ENCODE assay signal across 2 cellular contexts in the genomic region with DNA sequence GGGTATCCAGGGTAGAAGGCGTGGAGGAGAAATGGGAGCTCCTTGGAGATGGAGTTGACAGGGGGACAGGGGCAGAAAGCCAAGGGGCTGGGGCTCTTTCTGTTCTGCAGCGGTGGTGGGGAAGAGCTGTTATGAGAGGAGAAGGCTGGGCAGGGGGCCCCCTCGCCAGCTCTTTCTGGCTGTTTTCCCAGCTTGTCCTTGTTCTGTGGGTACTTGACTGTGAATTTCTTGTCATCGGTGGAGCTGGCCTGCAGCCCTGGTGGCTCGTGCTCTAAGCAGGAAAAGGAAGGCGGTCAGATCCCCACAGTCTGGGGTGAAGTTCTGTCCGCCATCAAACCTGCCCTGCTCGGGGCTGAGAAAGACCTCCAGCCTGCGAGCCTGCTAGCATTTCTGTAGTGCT.
TF ChIP-seq lines count a peak whose summit lies in the region.

No MANE protein-coding gene starts in this region.

TF ChIP-seq in IMR-90, 13 proteins besides CTCF, POLR2A, EP300 and RAD21:
- TF ChIP-seq MAFK (IDR thresholded peaks at IDR 0.05; ENCODE audit: low read depth, low read length) (no peak), RFX5 (IDR thresholded peaks at IDR 0.05; ENCODE audit: low read depth, low read length) (no peak), MAZ (IDR thresholded peaks at IDR 0.05; ENCODE audit: borderline replicate concordance, low read depth, low read length) (no peak), MXI1 (IDR thresholded peaks at IDR 0.05; ENCODE audit: borderline replicate concordance, low read depth, low read length) (no peak), FOS (IDR thresholded peaks at IDR 0.05; ENCODE audit: low read depth, low read length) (no peak), BHLHE40 (IDR thresholded peaks at IDR 0.05; ENCODE audit: low read depth, low read length) (no peak), CHD1 (IDR thresholded peaks at IDR 0.05; ENCODE audit: low read depth, low read length) (no peak), SMC3 (IDR thresholded peaks at IDR 0.05; ENCODE audit: low read depth, low read length) (no peak), NFE2L2 (IDR thresholded peaks at IDR 0.05; ENCODE audit: low read depth, low read length) (no peak), CEBPB (IDR thresholded peaks at IDR 0.05; ENCODE audit: low read depth, low read length) (no peak), RCOR1 (IDR thresholded peaks at IDR 0.05; ENCODE audit: insufficient replicate concordance, low read length) (no peak)
- TF ChIP-seq, protein P1, sequence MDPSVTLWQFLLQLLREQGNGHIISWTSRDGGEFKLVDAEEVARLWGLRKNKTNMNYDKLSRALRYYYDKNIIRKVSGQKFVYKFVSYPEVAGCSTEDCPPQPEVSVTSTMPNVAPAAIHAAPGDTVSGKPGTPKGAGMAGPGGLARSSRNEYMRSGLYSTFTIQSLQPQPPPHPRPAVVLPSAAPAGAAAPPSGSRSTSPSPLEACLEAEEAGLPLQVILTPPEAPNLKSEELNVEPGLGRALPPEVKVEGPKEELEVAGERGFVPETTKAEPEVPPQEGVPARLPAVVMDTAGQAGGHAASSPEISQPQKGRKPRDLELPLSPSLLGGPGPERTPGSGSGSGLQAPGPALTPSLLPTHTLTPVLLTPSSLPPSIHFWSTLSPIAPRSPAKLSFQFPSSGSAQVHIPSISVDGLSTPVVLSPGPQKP (IDR thresholded peaks at IDR 0.05; ENCODE audit: borderline replicate concordance, low read depth, low read length), result no peak
- TF ChIP-seq, protein P2, sequence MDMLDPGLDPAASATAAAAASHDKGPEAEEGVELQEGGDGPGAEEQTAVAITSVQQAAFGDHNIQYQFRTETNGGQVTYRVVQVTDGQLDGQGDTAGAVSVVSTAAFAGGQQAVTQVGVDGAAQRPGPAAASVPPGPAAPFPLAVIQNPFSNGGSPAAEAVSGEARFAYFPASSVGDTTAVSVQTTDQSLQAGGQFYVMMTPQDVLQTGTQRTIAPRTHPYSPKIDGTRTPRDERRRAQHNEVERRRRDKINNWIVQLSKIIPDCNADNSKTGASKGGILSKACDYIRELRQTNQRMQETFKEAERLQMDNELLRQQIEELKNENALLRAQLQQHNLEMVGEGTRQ (IDR thresholded peaks at IDR 0.05; ENCODE audit: low read depth, low read length), result no peak

TF ChIP-seq in GM23338, 12 proteins besides CTCF, POLR2A, EP300 and RAD21:
- TF ChIP-seq JUNB (IDR thresholded peaks at IDR 0.05; ENCODE audit: unreplicated experiment) (no peak), CREB1 (CRISPR knock-in tag; IDR thresholded peaks at IDR 0.05; ENCODE audit: low read depth) (no peak), EZH2phosphoT487 (IDR thresholded peaks at IDR 0.05; ENCODE audit: unreplicated experiment) (no peak), ZNF331 (CRISPR knock-in tag; IDR thresholded peaks at IDR 0.05; ENCODE audit: low read depth) (no peak), STAT1 (IDR thresholded peaks at IDR 0.05; ENCODE audit: unreplicated experiment) (no peak), ZNF114 (CRISPR knock-in tag; IDR thresholded peaks at IDR 0.05) (no peak), EZH2 (IDR thresholded peaks at IDR 0.05; ENCODE audit: low read depth, unreplicated experiment) (no peak), NANOG (IDR thresholded peaks at IDR 0.05; ENCODE audit: borderline replicate concordance) (no peak), POLR2AphosphoS5 (IDR thresholded peaks at IDR 0.05; ENCODE audit: low read depth) (no peak)
- TF ChIP-seq, protein P3, sequence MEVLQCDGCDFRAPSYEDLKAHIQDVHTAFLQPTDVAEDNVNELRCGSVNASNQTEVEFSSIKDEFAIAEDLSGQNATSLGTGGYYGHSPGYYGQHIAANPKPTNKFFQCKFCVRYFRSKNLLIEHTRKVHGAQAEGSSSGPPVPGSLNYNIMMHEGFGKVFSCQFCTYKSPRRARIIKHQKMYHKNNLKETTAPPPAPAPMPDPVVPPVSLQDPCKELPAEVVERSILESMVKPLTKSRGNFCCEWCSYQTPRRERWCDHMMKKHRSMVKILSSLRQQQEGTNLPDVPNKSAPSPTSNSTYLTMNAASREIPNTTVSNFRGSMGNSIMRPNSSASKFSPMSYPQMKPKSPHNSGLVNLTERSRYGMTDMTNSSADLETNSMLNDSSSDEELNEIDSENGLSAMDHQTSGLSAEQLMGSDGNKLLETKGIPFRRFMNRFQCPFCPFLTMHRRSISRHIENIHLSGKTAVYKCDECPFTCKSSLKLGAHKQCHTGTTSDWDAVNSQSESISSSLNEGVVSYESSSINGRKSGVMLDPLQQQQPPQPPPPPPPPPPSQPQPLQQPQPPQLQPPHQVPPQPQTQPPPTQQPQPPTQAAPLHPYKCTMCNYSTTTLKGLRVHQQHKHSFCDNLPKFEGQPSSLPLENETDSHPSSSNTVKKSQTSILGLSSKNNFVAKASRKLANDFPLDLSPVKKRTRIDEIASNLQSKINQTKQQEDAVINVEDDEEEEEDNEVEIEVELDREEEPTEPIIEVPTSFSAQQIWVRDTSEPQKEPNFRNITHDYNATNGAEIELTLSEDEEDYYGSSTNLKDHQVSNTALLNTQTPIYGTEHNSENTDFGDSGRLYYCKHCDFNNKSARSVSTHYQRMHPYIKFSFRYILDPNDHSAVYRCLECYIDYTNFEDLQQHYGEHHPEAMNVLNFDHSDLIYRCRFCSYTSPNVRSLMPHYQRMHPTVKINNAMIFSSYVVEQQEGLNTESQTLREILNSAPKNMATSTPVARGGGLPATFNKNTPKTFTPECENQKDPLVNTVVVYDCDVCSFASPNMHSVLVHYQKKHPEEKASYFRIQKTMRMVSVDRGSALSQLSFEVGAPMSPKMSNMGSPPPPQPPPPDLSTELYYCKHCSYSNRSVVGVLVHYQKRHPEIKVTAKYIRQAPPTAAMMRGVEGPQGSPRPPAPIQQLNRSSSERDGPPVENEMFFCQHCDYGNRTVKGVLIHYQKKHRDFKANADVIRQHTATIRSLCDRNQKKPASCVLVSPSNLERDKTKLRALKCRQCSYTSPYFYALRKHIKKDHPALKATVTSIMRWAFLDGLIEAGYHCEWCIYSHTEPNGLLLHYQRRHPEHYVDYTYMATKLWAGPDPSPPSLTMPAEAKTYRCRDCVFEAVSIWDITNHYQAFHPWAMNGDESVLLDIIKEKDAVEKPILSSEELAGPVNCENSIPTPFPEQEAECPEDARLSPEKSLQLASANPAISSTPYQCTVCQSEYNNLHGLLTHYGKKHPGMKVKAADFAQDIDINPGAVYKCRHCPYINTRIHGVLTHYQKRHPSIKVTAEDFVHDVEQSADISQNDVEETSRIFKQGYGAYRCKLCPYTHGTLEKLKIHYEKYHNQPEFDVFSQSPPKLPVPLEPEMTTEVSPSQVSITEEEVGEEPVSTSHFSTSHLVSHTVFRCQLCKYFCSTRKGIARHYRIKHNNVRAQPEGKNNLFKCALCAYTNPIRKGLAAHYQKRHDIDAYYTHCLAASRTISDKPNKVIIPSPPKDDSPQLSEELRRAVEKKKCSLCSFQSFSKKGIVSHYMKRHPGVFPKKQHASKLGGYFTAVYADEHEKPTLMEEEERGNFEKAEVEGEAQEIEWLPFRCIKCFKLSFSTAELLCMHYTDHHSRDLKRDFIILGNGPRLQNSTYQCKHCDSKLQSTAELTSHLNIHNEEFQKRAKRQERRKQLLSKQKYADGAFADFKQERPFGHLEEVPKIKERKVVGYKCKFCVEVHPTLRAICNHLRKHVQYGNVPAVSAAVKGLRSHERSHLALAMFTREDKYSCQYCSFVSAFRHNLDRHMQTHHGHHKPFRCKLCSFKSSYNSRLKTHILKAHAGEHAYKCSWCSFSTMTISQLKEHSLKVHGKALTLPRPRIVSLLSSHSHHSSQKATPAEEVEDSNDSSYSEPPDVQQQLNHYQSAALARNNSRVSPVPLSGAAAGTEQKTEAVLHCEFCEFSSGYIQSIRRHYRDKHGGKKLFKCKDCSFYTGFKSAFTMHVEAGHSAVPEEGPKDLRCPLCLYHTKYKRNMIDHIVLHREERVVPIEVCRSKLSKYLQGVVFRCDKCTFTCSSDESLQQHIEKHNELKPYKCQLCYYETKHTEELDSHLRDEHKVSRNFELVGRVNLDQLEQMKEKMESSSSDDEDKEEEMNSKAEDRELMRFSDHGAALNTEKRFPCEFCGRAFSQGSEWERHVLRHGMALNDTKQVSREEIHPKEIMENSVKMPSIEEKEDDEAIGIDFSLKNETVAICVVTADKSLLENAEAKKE (CRISPR knock-in tag; IDR thresholded peaks at IDR 0.05), result no peak
- TF ChIP-seq, protein P4, sequence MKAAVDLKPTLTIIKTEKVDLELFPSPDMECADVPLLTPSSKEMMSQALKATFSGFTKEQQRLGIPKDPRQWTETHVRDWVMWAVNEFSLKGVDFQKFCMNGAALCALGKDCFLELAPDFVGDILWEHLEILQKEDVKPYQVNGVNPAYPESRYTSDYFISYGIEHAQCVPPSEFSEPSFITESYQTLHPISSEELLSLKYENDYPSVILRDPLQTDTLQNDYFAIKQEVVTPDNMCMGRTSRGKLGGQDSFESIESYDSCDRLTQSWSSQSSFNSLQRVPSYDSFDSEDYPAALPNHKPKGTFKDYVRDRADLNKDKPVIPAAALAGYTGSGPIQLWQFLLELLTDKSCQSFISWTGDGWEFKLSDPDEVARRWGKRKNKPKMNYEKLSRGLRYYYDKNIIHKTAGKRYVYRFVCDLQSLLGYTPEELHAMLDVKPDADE (IDR thresholded peaks at IDR 0.05), result no peak
- TF ChIP-seq, protein P5, sequence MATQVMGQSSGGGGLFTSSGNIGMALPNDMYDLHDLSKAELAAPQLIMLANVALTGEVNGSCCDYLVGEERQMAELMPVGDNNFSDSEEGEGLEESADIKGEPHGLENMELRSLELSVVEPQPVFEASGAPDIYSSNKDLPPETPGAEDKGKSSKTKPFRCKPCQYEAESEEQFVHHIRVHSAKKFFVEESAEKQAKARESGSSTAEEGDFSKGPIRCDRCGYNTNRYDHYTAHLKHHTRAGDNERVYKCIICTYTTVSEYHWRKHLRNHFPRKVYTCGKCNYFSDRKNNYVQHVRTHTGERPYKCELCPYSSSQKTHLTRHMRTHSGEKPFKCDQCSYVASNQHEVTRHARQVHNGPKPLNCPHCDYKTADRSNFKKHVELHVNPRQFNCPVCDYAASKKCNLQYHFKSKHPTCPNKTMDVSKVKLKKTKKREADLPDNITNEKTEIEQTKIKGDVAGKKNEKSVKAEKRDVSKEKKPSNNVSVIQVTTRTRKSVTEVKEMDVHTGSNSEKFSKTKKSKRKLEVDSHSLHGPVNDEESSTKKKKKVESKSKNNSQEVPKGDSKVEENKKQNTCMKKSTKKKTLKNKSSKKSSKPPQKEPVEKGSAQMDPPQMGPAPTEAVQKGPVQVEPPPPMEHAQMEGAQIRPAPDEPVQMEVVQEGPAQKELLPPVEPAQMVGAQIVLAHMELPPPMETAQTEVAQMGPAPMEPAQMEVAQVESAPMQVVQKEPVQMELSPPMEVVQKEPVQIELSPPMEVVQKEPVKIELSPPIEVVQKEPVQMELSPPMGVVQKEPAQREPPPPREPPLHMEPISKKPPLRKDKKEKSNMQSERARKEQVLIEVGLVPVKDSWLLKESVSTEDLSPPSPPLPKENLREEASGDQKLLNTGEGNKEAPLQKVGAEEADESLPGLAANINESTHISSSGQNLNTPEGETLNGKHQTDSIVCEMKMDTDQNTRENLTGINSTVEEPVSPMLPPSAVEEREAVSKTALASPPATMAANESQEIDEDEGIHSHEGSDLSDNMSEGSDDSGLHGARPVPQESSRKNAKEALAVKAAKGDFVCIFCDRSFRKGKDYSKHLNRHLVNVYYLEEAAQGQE (IDR thresholded peaks at IDR 0.05; ENCODE audit: unreplicated experiment), result no peak
